8 cellular contexts compared by ENCODE assay signal in genomic region chr16:71894921-71895678, GRCh38. TPM values are rescaled to one million over a fixed set of nuclear protein-coding genes. Genes with fewer than 3 reads are reported as not detected.
DNase-seq lines count a peak whose midpoint lies in the region; ATAC-seq, FAIRE-seq and TF ChIP-seq lines count a peak whose summit lies in the region.

IST1 (plus strand) TSS chr16:71895531; CDS start chr16:71915641, 20,110 bp downstream.

- H3K9me3 Mint-ChIP-seq in T-helper 1 cell treated with Interleukin-12 subunit alpha and Interleukin-12 subunit beta and Interleukin-4 antibody, amounts not matched to agents 30 μg/mL and 1 μg/mL, for 36 hours = no peaks in the 10 kb centered on the region

- 0 to 1% (median 0%) methylated on average over 52 to 67 of the region's 67 CpGs for WGBS in psoas muscle, 3 donors

- H3K27ac ChIP-seq in left ventricle myocardium inferior (replicated peaks) (peak within 1 kb of the TSS; percentile 97), psoas muscle (peak within 1 kb of the TSS; percentile 91)

- H3K4me3 Mint-ChIP-seq in T-helper 1 cell treated with Interleukin-12 subunit alpha and Interleukin-12 subunit beta and Interleukin-4 antibody, amounts not matched to agents 30 μg/mL and 1 μg/mL, for 36 hours = peak within 1 kb of the TSS; percentile 97

- H3K4me3 ChIP-seq in left ventricle myocardium inferior (peak within 1 kb of the TSS; percentile 81), psoas muscle (peak within 1 kb of the TSS; percentile 81)

- in situ Hi-C loops in GM13976 (cut with MboI; ENCODE audit: low sequenced_read_pairs, unreplicated experiment) = no loop called here

- peaks cover 9% of the 10 kb centered on the region for H3K4me1 Mint-ChIP-seq in T-helper 1 cell treated with Interleukin-12 subunit alpha and Interleukin-12 subunit beta and Interleukin-4 antibody, amounts not matched to agents 30 μg/mL and 1 μg/mL, for 36 hours (ENCODE audit: low read depth)

- ATAC-seq in HG02852 (IDR thresholded peaks at IDR 0.05; ENCODE audit: unreplicated experiment) = peak; percentile 79
- ATAC-seq in psoas muscle = peak; percentile 95 to 98 (median 98)

- peak within 1 kb of the TSS; percentile 97 for H3K27ac Mint-ChIP-seq in T-helper 1 cell treated with Interleukin-12 subunit alpha and Interleukin-12 subunit beta and Interleukin-4 antibody, amounts not matched to agents 30 μg/mL and 1 μg/mL, for 36 hours

- no peak for TF ChIP-seq CTCF in GM13976 (IDR thresholded peaks at IDR 0.05; ENCODE audit: borderline replicate concordance, control extremely low read depth, extremely low read depth, insufficient read depth, missing control alignments)
- TF ChIP-seq CTCF in left ventricle myocardium inferior (IDR thresholded peaks at IDR 0.05; ENCODE audit: borderline replicate concordance) = no peak
- no peak for TF ChIP-seq CTCF in psoas muscle (IDR thresholded peaks at IDR 0.05)

- no peaks in the 10 kb centered on the region for H3K27me3 ChIP-seq in left ventricle myocardium inferior (ENCODE audit: low read depth)
- H3K27me3 ChIP-seq in psoas muscle (ENCODE audit: insufficient read depth in 3 of 3, low read length in 2 of 3) = no peaks in the 10 kb centered on the region

- H3K36me3 ChIP-seq in left ventricle myocardium inferior (no peaks in the 10 kb centered on the region), psoas muscle (ENCODE audit: insufficient read depth in 1 of 2, low read depth in 1 of 2) (no peaks in the 10 kb centered on the region)

- H3K9me3 ChIP-seq in left ventricle myocardium inferior (replicated peaks) (no peaks in the 10 kb centered on the region), psoas muscle (no peaks in the 10 kb centered on the region)

- peak; percentile 48 for FAIRE-seq in urothelium cell line (lab: Jason Lieb, UNC)

- no peaks in the 10 kb centered on the region for H3K27me3 Mint-ChIP-seq in T-helper 1 cell treated with Interleukin-12 subunit alpha and Interleukin-12 subunit beta and Interleukin-4 antibody, amounts not matched to agents 30 μg/mL and 1 μg/mL, for 36 hours (ENCODE audit: low read depth)

- DNase-seq in GM13976 (ENCODE audit: low spot score) (peak; percentile 98), NCI-H146 (lab: John Stamatoyannopoulos, UW) (peak; percentile 95), amygdala (lab: John Stamatoyannopoulos, UW) (peak; percentile 63 to 98 (median 94)), left ventricle myocardium inferior (peak; percentile 99), psoas muscle (peak; percentile 99), urothelium cell line (ENCODE audit: low spot score) (peak; percentile 98)

- H3K4me1 ChIP-seq in left ventricle myocardium inferior = peaks cover 62% of the 10 kb centered on the region
- H3K4me1 ChIP-seq in psoas muscle = peaks cover 28% of the 10 kb centered on the region

- H3K36me3 Mint-ChIP-seq in T-helper 1 cell treated with Interleukin-12 subunit alpha and Interleukin-12 subunit beta and Interleukin-4 antibody, amounts not matched to agents 30 μg/mL and 1 μg/mL, for 36 hours (ENCODE audit: low read depth) = peaks cover 8% of the 10 kb centered on the region

- intact Hi-C loops in left ventricle myocardium inferior (cut with micrococcal nuclease) = no loop called here
- intact Hi-C loops in psoas muscle (cut with DNase I) = loop anchor here (5.0 kb wide), 4 partner anchors 48 to 112 kb away; partner anchors contain the start of genes AP1G1 (in 1 of the 2), ATXN1L (in 1 of the 2) and DHODH (in 1 of the 2)

RNA-seq across cellular contexts. Expression of gene IST1, which starts in this region (rescaled TPM):
- total RNA-seq in left ventricle myocardium inferior (109 TPM), psoas muscle (100 to 1,000 TPM in 1 of 4 donors, 10 to 100 TPM in 3; 69.2 to 111 (median 81.6) TPM)
- 100 to 1,000 TPM in 1 of 3 donors, 10 to 100 TPM in 2; 72.5 to 115 (median 85.4) TPM for polyA plus RNA-seq in psoas muscle

Comparison
In these comparisons a context has a peak if more than half of its experiments do, and no peak if none do; other contexts are left out.
1. Peak in every context shown above with its lines: DNase-seq, ATAC-seq, H3K4me3 ChIP-seq and H3K27ac ChIP-seq.